1 cellular context compared by ENCODE assay signal in genomic region chr21:45595574-45596295, GRCh38.
TF ChIP-seq lines count a peak whose summit lies in the region.

No MANE protein-coding gene starts in this region.

TF ChIP-seq in H1, 55 proteins besides CTCF, POLR2A, EP300 and RAD21:
- TF ChIP-seq JUND (IDR thresholded peaks at IDR 0.05; ENCODE audit: low read length) = no peak
- TF ChIP-seq E2F6 (IDR thresholded peaks at IDR 0.05) = no peak
- no peak for TF ChIP-seq NANOG (IDR thresholded peaks at IDR 0.05; ENCODE audit: insufficient read depth, low read depth, low read length, poor library complexity, severe bottlenecking)
- TF ChIP-seq KDM5A (IDR thresholded peaks at IDR 0.05; ENCODE audit: low read length) = no peak
- TF ChIP-seq MAFK (IDR thresholded peaks at IDR 0.05; ENCODE audit: low read depth, low read length) = no peak
